ENCODE assay signal across 28 cellular contexts in genomic region chr14:75153295-75153694, GRCh38. TPM values are rescaled to one million over a fixed set of nuclear protein-coding genes. Genes with fewer than 3 reads are reported as not detected.
DNase-seq lines count a peak whose midpoint lies in the region; ATAC-seq, FAIRE-seq and TF ChIP-seq lines count a peak whose summit lies in the region.
"Had no signal": no experiment of that assay in that cellular context is flagged by ENCODE, and none has a peak within 500 bp of the region (broad histone marks: within the 10 kb centered on the region; RNA-seq: fewer than 3 reads in every experiment).

No MANE protein-coding gene starts in this region.

- no peaks in the 10 kb centered on the region for H3K9me3 ChIP-seq in endodermal cell (ENCODE audit: control insufficient read depth, low read length)
- H3K9me3 ChIP-seq: BLaER1 treated with 17β-estradiol and CSF1 and Interleukin-3, amounts not matched to agents 10 nM and 100 nM; Caco-2; MG63 had no signal

- no peak for ATAC-seq in HG03469 (IDR thresholded peaks at IDR 0.05; ENCODE audit: unreplicated experiment)
- ATAC-seq: GM12878, HCT116, Panc1, SK-N-SH treated with all-trans-retinoic acid at 6 μM for 48 hours had no signal

- no peak overlapping the region for H3K9ac ChIP-seq in endodermal cell (ENCODE audit: extremely low read depth, low read length, poor library complexity, severe bottlenecking)
- H3K9ac ChIP-seq: BLaER1 treated with 17β-estradiol and CSF1 and Interleukin-3, amounts not matched to agents 10 nM and 100 nM; GM23248 had no signal

- H3K36me3 Mint-ChIP-seq in endodermal cell (ENCODE audit: low read depth) (peaks cover 19% of the 10 kb centered on the region), progenitor cell of endocrine pancreas (ENCODE audit: insufficient read depth) (peaks cover 10% of the 10 kb centered on the region)

- H3K27me3 ChIP-seq in endodermal cell (ENCODE audit: control insufficient read depth, insufficient read depth, low read length, poor library complexity, severe bottlenecking), result no peaks in the 10 kb centered on the region
- H3K27me3 ChIP-seq: BLaER1 treated with 17β-estradiol and CSF1 and Interleukin-3, amounts not matched to agents 10 nM and 100 nM; MG63 had no signal

- H3K36me3 ChIP-seq in endodermal cell (ENCODE audit: control insufficient read depth, insufficient read depth, low read length), result peaks cover 29% of the 10 kb centered on the region

- H3K4me1 Mint-ChIP-seq in endodermal cell, result peaks cover 12% of the 10 kb centered on the region
- peaks cover 10% of the 10 kb centered on the region for H3K4me1 Mint-ChIP-seq in progenitor cell of endocrine pancreas (ENCODE audit: low read depth)

- TF ChIP-seq POLR2A in GM12892 (IDR thresholded peaks at IDR 0.05; ENCODE audit: low read depth, low read length), result no peak

- H3K4me3 Mint-ChIP-seq in endodermal cell (no peak overlapping the region), progenitor cell of endocrine pancreas (ENCODE audit: low read depth) (no peak overlapping the region)
- H3K4me3 Mint-ChIP-seq: CD4-positive, alpha-beta memory T cell had no signal

- H3K27me3 Mint-ChIP-seq in endodermal cell (ENCODE audit: insufficient read depth), result no peaks in the 10 kb centered on the region
- no peaks in the 10 kb centered on the region for H3K27me3 Mint-ChIP-seq in progenitor cell of endocrine pancreas
- H3K27me3 Mint-ChIP-seq: CD4-positive, alpha-beta memory T cell had no signal

- H3K27ac ChIP-seq in endodermal cell (ENCODE audit: low read depth, low read length), result no peak overlapping the region
- H3K27ac ChIP-seq: BLaER1 treated with 17β-estradiol and CSF1 and Interleukin-3, amounts not matched to agents 10 nM and 100 nM; GM23248 had no signal

- FAIRE-seq in GM12892 (lab: Jason Lieb, UNC), result no peak
- FAIRE-seq: GM12878 had no signal

- TF ChIP-seq CTCF in endodermal cell (conservative IDR thresholded peaks at IDR 0.05) (no peak), progenitor cell of endocrine pancreas (IDR thresholded peaks at IDR 0.05; ENCODE audit: unreplicated experiment) (no peak)

- H3K9me3 Mint-ChIP-seq in endodermal cell, result no peaks in the 10 kb centered on the region
- no peaks in the 10 kb centered on the region for H3K9me3 Mint-ChIP-seq in progenitor cell of endocrine pancreas (ENCODE audit: low read depth)
- H3K9me3 Mint-ChIP-seq: CD4-positive, alpha-beta memory T cell had no signal

- DNase-seq in NCI-H146 treated with DMSO at 0.1 percent for 48 hours (lab: John Stamatoyannopoulos, UW; ENCODE audit: unreplicated experiment) (peak; percentile 1), NCI-H146 (lab: John Stamatoyannopoulos, UW) (no peak), NCI-H69 (lab: John Stamatoyannopoulos, UW) (peak; percentile 35), endodermal cell (no peak), progenitor cell of endocrine pancreas (ENCODE audit: low spot score, unreplicated experiment) (no peak), GM03348 (ENCODE audit: low spot score) (no peak), GM12892 (ENCODE audit: insufficient read length) (no peak)
- DNase-seq: 8988T; CD4-positive, alpha-beta memory T cell; DMS 273 treated with DMSO at 0.1 percent for 48 hours; DMS79 treated with DMSO at 0.1 percent for 48 hours; GM23248; Karpas-422; MG63; NCI-H1092; NCI-H1436; NCI-H2029; NCI-H226; NCI-H524; NCI-H82; SIG-M5 had no signal

- no peaks in the 10 kb centered on the region for H3K4me1 ChIP-seq in endodermal cell (ENCODE audit: control insufficient read depth, insufficient read depth, low read length)

- 60 to 65% methylated on average over 1 of the region's 1 CpG for WGBS in endodermal cell (ENCODE audit: insufficient coverage in 1 of 2, insufficient read length in 1 of 2), 2 experiments

- H3K27ac Mint-ChIP-seq in endodermal cell, result peak overlapping the region; percentile 44
- peak overlapping the region; percentile 37 for H3K27ac Mint-ChIP-seq in progenitor cell of endocrine pancreas

- peak overlapping the region; percentile 6 for H3K4me3 ChIP-seq in endodermal cell (ENCODE audit: low read length)
- H3K4me3 ChIP-seq: BLaER1 treated with 17β-estradiol and CSF1 and Interleukin-3, amounts not matched to agents 10 nM and 100 nM; GM12878; GM23248; MG63 had no signal

RNA-seq across cellular contexts. Expression of gene TMED10, which starts 23.1 kb away (rescaled TPM):
- total RNA-seq in endodermal cell (100 to 1,000 TPM; 264 to 267 TPM), progenitor cell of endocrine pancreas (282 and 288 TPM in 2 replicates)
- 134 TPM for polyA plus RNA-seq in endodermal cell (2013, experiment 1 of 2)
- 118 TPM for polyA plus RNA-seq in endodermal cell (2013, experiment 2 of 2)
- 76.8 TPM for polyA plus RNA-seq in GM12892 (2012; ENCODE audit: missing spikeins)

RNA-seq across cellular contexts. Expression of gene NEK9, which starts 26.4 kb away (rescaled TPM):
- total RNA-seq in endodermal cell (10 to 100 TPM; 74.1 to 97.5 TPM), progenitor cell of endocrine pancreas (97.1 and 100 TPM in 2 replicates)
- polyA plus RNA-seq in endodermal cell (2013, experiment 1 of 2), result 74.8 TPM
- 60.7 TPM for polyA plus RNA-seq in endodermal cell (2013, experiment 2 of 2)
- polyA plus RNA-seq in GM12892 (2012; ENCODE audit: missing spikeins), result 44.0 TPM

Comparison
In these comparisons a context has a peak if more than half of its experiments do, and no peak if none do; other contexts are left out.
1. DNase-seq: peak in NCI-H146 treated with DMSO at 0.1 percent for 48 hours (single experiment) and NCI-H69 (single experiment); none in NCI-H146 (single experiment), endodermal cell (single experiment), progenitor cell of endocrine pancreas (single experiment), GM03348 (single experiment) and GM12892 (single experiment).